Comparison of ENCODE assay signal across 15 cellular contexts in genomic region chr10:51786684-51787035, GRCh38.
DNase-seq lines count a peak whose midpoint lies in the region; ATAC-seq lines count a peak whose summit lies in the region.
"Had no signal": no experiment of that assay in that cellular context is flagged by ENCODE, and none has a peak within 500 bp of the region (broad histone marks: within the 10 kb centered on the region; RNA-seq: fewer than 3 reads in every experiment).

No MANE protein-coding gene starts in this region.

- H3K9me3 ChIP-seq in adipocyte (ENCODE audit: control insufficient read depth, low read length): no peaks in the 10 kb centered on the region

- H3K4me3 ChIP-seq in adipocyte (ENCODE audit: low read length): peak overlapping the region; percentile 19
- H3K4me3 ChIP-seq: GM12878 had no signal

- H3K27ac Mint-ChIP-seq in naive thymus-derived CD8-positive, alpha-beta T cell: no peak overlapping the region
- H3K27ac Mint-ChIP-seq: CD4-positive, alpha-beta T cell; HFFc6; IgD-negative memory B cell had no signal

- peak; percentile 6 for DNase-seq in GM03348 (ENCODE audit: low spot score)
- DNase-seq in adipocyte (ENCODE audit: low read depth): peak; percentile 28
- DNase-seq in fibroblast of peridontal ligament (ENCODE audit: extremely low read depth): peak; percentile 16
- DNase-seq in activated CD4-positive, CD25-positive, alpha-beta regulatory T cell (lab: John Stamatoyannopoulos, UW): no peak
- no peak for DNase-seq in naive thymus-derived CD8-positive, alpha-beta T cell
- no peak for DNase-seq in COLO668 (lab: John Stamatoyannopoulos, UW; ENCODE audit: unreplicated experiment)
- DNase-seq: AML-193; Calu3; CD4-positive, alpha-beta T cell; DMS79 treated with DMSO at 0.1 percent for 48 hours; GF-D8; HFFc6; KBM-7 had no signal

- peaks cover 22% of the 10 kb centered on the region for H3K4me1 ChIP-seq in adipocyte (ENCODE audit: control insufficient read depth, insufficient read depth, low read length)

- no peak for ATAC-seq in naive thymus-derived CD8-positive, alpha-beta T cell
- ATAC-seq: GM12878 had no signal

- POLR2A ChIA-PET in naive thymus-derived CD8-positive, alpha-beta T cell (lab: Charles Lee): no interaction called here

- peaks cover 0 to 2% (median 0%) of the 10 kb centered on the region in 5 donors for H3K27me3 Mint-ChIP-seq in naive thymus-derived CD8-positive, alpha-beta T cell
- H3K27me3 Mint-ChIP-seq: CD4-positive, alpha-beta T cell had no signal

- H3K27me3 ChIP-seq in adipocyte (replicated peaks; ENCODE audit: control insufficient read depth, insufficient read depth, low read length): no peaks in the 10 kb centered on the region

- peaks cover 0 to 4% (median 3%) of the 10 kb centered on the region in 3 donors for H3K36me3 Mint-ChIP-seq in naive thymus-derived CD8-positive, alpha-beta T cell
- H3K36me3 Mint-ChIP-seq: IgD-negative memory B cell had no signal

- H3K36me3 ChIP-seq in adipocyte (ENCODE audit: control insufficient read depth, insufficient read depth, low read length, severe bottlenecking): no peaks in the 10 kb centered on the region

- H3K4me3 Mint-ChIP-seq in naive thymus-derived CD8-positive, alpha-beta T cell: no peak overlapping the region
- H3K4me3 Mint-ChIP-seq: CD4-positive, alpha-beta T cell; HFFc6; IgD-negative memory B cell had no signal

- H3K4me1 Mint-ChIP-seq in naive thymus-derived CD8-positive, alpha-beta T cell: no peaks in the 10 kb centered on the region
- H3K4me1 Mint-ChIP-seq: IgD-negative memory B cell had no signal

- peaks cover 0 to 13% (median 6%) of the 10 kb centered on the region in 9 donors for H3K9me3 Mint-ChIP-seq in naive thymus-derived CD8-positive, alpha-beta T cell
- H3K9me3 Mint-ChIP-seq: HFFc6 had no signal

- no peak overlapping the region for H3K9ac ChIP-seq in adipocyte (ENCODE audit: low read length)

Comparison
In these comparisons a context has a peak if more than half of its experiments do, and no peak if none do; other contexts are left out.
1. DNase-seq: peak in GM03348 (single experiment), adipocyte (single experiment) and fibroblast of peridontal ligament (single experiment); none in activated CD4-positive, CD25-positive, alpha-beta regulatory T cell (0 of 4), naive thymus-derived CD8-positive, alpha-beta T cell (0 of 10) and COLO668 (single experiment).